In genomic region chr3:184289426-184289938, GRCh38 we compare ENCODE assay signal across 9 cellular contexts. TPM values are rescaled to one million over a fixed set of nuclear protein-coding genes. Genes with fewer than 3 reads are reported as not detected.
A peak's percentile ranks its signal among the peaks of the same experiment; 100 is the strongest.
DNase-seq lines count a peak whose midpoint lies in the region; ATAC-seq, FAIRE-seq and TF ChIP-seq lines count a peak whose summit lies in the region.
"Had no signal": no experiment of that assay in that cellular context is flagged by ENCODE, and none has a peak within 500 bp of the region (broad histone marks: within the 10 kb centered on the region; RNA-seq: fewer than 3 reads in every experiment).

No MANE protein-coding gene starts in this region.

- H3K27ac ChIP-seq in Peyer's patch = no peak overlapping the region
- H3K27ac ChIP-seq in pancreas = no peak overlapping the region
- no peak overlapping the region for H3K27ac ChIP-seq in tibial artery

- TF ChIP-seq CTCF in Peyer's patch (IDR thresholded peaks at IDR 0.05) (peak in 5 of 6 experiments; percentile 1 to 56 (median 52)), fibroblast of the aortic adventitia (IDR thresholded peaks at IDR 0.05; ENCODE audit: insufficient read depth, low read length) (peak; percentile 59), pancreas (IDR thresholded peaks at IDR 0.05) (peak; percentile 32 to 53 (median 46)), tibial artery (IDR thresholded peaks at IDR 0.05) (no peak)

- H3K36me3 ChIP-seq in Peyer's patch (no peaks in the 10 kb centered on the region), pancreas (no peaks in the 10 kb centered on the region), tibial artery (no peaks in the 10 kb centered on the region)

- DNase-seq in DMS53 treated with DMSO at 0.1 percent for 48 hours (lab: John Stamatoyannopoulos, UW; ENCODE audit: unreplicated experiment) = peak; percentile 51
- peak; percentile 68 to 72 for DNase-seq in Kasumi-1 (lab: John Stamatoyannopoulos, UW)
- peak; percentile 35 to 67 (median 63) for DNase-seq in Peyer's patch
- DNase-seq in activated T-helper 1 cell treated with Interleukin-2 at 50 U/mL for 16 hours (ENCODE audit: low read depth) = peak; percentile 44
- peak; percentile 60 for DNase-seq in fibroblast of the aortic adventitia (ENCODE audit: low read depth)
- DNase-seq in pancreas = peak in 4 of 6 donors; percentile 59 to 77 (median 70)
- DNase-seq in NCI-H1048 (lab: John Stamatoyannopoulos, UW) = no peak
- no peak for DNase-seq in tibial artery

- H3K27me3 ChIP-seq in Peyer's patch (no peaks in the 10 kb centered on the region), pancreas (no peaks in the 10 kb centered on the region), tibial artery (peaks cover 0 to 26% of the 10 kb centered on the region in 2 donors)

- H3K4me1 ChIP-seq in Peyer's patch = no peaks in the 10 kb centered on the region
- peaks cover 0 to 4% (median 0%) of the 10 kb centered on the region in 3 donors for H3K4me1 ChIP-seq in pancreas
- no peaks in the 10 kb centered on the region for H3K4me1 ChIP-seq in tibial artery

- ATAC-seq in pancreas = peak; percentile 32 to 85 (median 72)

- WGBS in pancreas, 2 donors = 10 to 12% methylated on average over 10 of the region's 10 CpGs

- FAIRE-seq in pancreas (lab: Jason Lieb, UNC) = no peak

- intact Hi-C loops in pancreas (cut with DNase I) (no loop called here), tibial artery (cut with DNase I; ENCODE audit: low total_unique reads) (no loop called here)

- TF ChIP-seq POLR2A in Peyer's patch (IDR thresholded peaks at IDR 0.05) = no peak

- H3K9me3 ChIP-seq in Peyer's patch (no peaks in the 10 kb centered on the region), pancreas (no peaks in the 10 kb centered on the region), tibial artery (no peaks in the 10 kb centered on the region)

- H3K4me3 ChIP-seq in Peyer's patch (no peak overlapping the region), fibroblast of the aortic adventitia (ENCODE audit: low read depth, low read length) (no peak overlapping the region), pancreas (no peak overlapping the region), tibial artery (no peak overlapping the region)

RNA-seq across cellular contexts. Expression of gene PSMD2, which starts 9.6 kb away (rescaled TPM):
- total RNA-seq in Peyer's patch (100 to 1,000 TPM; 140 to 198 (median 155) TPM), fibroblast of the aortic adventitia (ENCODE audit: low replicate concordance) (129 and 333 TPM in 2 replicates), pancreas (10 to 100 TPM; 38.4 to 89.6 (median 54.1) TPM)
- 10 to 100 TPM; 39.1 to 78.7 TPM for polyA plus RNA-seq in pancreas

RNA-seq across cellular contexts. Expression of gene ECE2, which starts 13.7 kb away (rescaled TPM):
- total RNA-seq in Peyer's patch = not detected
- not detected in 2 replicates for total RNA-seq in fibroblast of the aortic adventitia (ENCODE audit: low replicate concordance)
- total RNA-seq in pancreas = 10 to 100 TPM in 1 of 6 donors, 1 to 10 TPM in 5; 6.3 to 12.1 (median 8.8) TPM
- polyA plus RNA-seq in pancreas = 10 to 100 TPM in 1 of 2 donors, 1 to 10 TPM in 1; 7.7 to 25.4 TPM
- total RNA-seq: T-helper 1 cell treated with Interleukin-12 subunit alpha and Interleukin-12 subunit beta and Interleukin-4 antibody, amounts not matched to agents 30 ng/mL and 1 ng/mL, for 36 hours had no signal

RNA-seq across cellular contexts. Expression of gene EIF4G1, which starts 24.9 kb away (rescaled TPM):
- 100 to 1,000 TPM; 209 to 295 (median 244) TPM for total RNA-seq in Peyer's patch
- total RNA-seq in fibroblast of the aortic adventitia (ENCODE audit: low replicate concordance) = 234 and 292 TPM in 2 replicates
- total RNA-seq in pancreas = 100 to 1,000 TPM; 118 to 207 (median 178) TPM
- polyA plus RNA-seq in pancreas = 100 to 1,000 TPM; 159 to 163 TPM

RNA-seq across cellular contexts. Expression of gene CAMK2N2, which starts 28.1 kb away (rescaled TPM):
- total RNA-seq in Peyer's patch (not detected), fibroblast of the aortic adventitia (ENCODE audit: low replicate concordance) (0.09 and 0.41 TPM in 2 replicates), pancreas (10 to 100 TPM in 5 of 6 donors, 1 to 10 TPM in 1; 7.5 to 33.7 (median 19.4) TPM)
- polyA plus RNA-seq in pancreas = 10 to 100 TPM; 13.8 to 14.8 TPM

RNA-seq across cellular contexts. Expression of gene EEF1AKMT4, which starts 40.0 kb away (rescaled TPM):
- total RNA-seq in Peyer's patch (1 to 10 TPM; 1.7 to 9.8 (median 5.7) TPM), fibroblast of the aortic adventitia (ENCODE audit: low replicate concordance) (1.6 and 2.5 TPM in 2 replicates), pancreas (1 to 10 TPM; 1.9 to 5.3 (median 3.1) TPM)
- 1 to 10 TPM; 1.8 to 3.1 TPM for polyA plus RNA-seq in pancreas

Comparison
In these comparisons a context has a peak if more than half of its experiments do, and no peak if none do; other contexts are left out.
1. DNase-seq: peak in DMS53 treated with DMSO at 0.1 percent for 48 hours (single experiment), Kasumi-1 (2 of 2), Peyer's patch (3 of 3), activated T-helper 1 cell treated with Interleukin-2 at 50 U/mL for 16 hours (single experiment), fibroblast of the aortic adventitia (single experiment) and pancreas (4 of 6); none in NCI-H1048 (single experiment) and tibial artery (0 of 2).
2. CTCF ChIP-seq: peak in Peyer's patch (5 of 6), fibroblast of the aortic adventitia (single experiment) and pancreas (4 of 4); none in tibial artery (0 of 2).